In the genomic region with DNA sequence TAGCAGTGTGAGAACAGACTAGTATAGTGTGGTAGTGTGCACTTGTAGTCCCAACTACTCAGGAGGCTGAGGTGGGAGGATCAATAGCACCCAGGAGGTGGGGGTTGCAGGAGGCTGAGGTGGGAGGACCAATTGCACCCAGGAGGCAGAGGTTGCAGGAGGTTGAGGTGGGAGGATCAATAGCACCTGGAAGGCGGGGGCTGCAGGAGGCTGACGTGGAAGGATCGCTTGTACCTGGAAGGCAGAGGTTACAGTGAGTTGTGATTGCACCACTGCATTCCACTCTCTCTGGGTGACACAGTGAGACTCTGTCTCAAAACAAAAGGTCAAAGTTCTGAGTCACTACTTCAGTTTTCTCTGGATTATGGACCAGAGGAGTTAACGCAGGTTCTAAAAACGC, we compare ENCODE assay signal across 1 cellular context.
TF ChIP-seq lines count a peak whose summit lies in the region.

No MANE protein-coding gene starts in this region.

TF ChIP-seq in HepG2, 621 proteins besides CTCF, POLR2A, EP300 and RAD21 (continued from another document and continues in another):
- TF ChIP-seq, protein P1, sequence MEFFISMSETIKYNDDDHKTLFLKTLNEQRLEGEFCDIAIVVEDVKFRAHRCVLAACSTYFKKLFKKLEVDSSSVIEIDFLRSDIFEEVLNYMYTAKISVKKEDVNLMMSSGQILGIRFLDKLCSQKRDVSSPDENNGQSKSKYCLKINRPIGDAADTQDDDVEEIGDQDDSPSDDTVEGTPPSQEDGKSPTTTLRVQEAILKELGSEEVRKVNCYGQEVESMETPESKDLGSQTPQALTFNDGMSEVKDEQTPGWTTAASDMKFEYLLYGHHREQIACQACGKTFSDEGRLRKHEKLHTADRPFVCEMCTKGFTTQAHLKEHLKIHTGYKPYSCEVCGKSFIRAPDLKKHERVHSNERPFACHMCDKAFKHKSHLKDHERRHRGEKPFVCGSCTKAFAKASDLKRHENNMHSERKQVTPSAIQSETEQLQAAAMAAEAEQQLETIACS (CRISPR knock-in tag; IDR thresholded peaks at IDR 0.05) = no peak
- TF ChIP-seq ZNF709 (CRISPR knock-in tag; IDR thresholded peaks at IDR 0.05) = no peak
- TF ChIP-seq CREB1 (IDR thresholded peaks at IDR 0.05) = peak; percentile 47
- TF ChIP-seq CREB1 (CRISPR knock-in tag; IDR thresholded peaks at IDR 0.05) = no peak
- 0 out of 2 replicates have a peak, but pooled peaks have one; percentile 20 for TF ChIP-seq ZSCAN25 (CRISPR knock-in tag; IDR thresholded peaks at IDR 0.05)
- TF ChIP-seq, protein P2, sequence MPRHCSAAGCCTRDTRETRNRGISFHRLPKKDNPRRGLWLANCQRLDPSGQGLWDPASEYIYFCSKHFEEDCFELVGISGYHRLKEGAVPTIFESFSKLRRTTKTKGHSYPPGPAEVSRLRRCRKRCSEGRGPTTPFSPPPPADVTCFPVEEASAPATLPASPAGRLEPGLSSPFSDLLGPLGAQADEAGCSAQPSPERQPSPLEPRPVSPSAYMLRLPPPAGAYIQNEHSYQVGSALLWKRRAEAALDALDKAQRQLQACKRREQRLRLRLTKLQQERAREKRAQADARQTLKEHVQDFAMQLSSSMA (CRISPR knock-in tag; IDR thresholded peaks at IDR 0.05) = no peak
- no peak for TF ChIP-seq ZNF605 (CRISPR knock-in tag; IDR thresholded peaks at IDR 0.05)
- TF ChIP-seq ZNF446 (CRISPR knock-in tag; IDR thresholded peaks at IDR 0.05) = no peak
- TF ChIP-seq ZNF572 (CRISPR knock-in tag; IDR thresholded peaks at IDR 0.05) = no peak
- no peak for TF ChIP-seq ZSCAN30 (CRISPR knock-in tag; IDR thresholded peaks at IDR 0.05)
- no peak for TF ChIP-seq ZNF558 (CRISPR knock-in tag; IDR thresholded peaks at IDR 0.05; ENCODE audit: borderline replicate concordance)
- peak; percentile 64 for TF ChIP-seq ZNF263 (CRISPR knock-in tag; IDR thresholded peaks at IDR 0.05)
- 0 out of 2 replicates have a peak, but pooled peaks have one; percentile 21 for TF ChIP-seq ZSCAN21 (CRISPR knock-in tag; IDR thresholded peaks at IDR 0.05; ENCODE audit: borderline replicate concordance)
- TF ChIP-seq, protein P3, sequence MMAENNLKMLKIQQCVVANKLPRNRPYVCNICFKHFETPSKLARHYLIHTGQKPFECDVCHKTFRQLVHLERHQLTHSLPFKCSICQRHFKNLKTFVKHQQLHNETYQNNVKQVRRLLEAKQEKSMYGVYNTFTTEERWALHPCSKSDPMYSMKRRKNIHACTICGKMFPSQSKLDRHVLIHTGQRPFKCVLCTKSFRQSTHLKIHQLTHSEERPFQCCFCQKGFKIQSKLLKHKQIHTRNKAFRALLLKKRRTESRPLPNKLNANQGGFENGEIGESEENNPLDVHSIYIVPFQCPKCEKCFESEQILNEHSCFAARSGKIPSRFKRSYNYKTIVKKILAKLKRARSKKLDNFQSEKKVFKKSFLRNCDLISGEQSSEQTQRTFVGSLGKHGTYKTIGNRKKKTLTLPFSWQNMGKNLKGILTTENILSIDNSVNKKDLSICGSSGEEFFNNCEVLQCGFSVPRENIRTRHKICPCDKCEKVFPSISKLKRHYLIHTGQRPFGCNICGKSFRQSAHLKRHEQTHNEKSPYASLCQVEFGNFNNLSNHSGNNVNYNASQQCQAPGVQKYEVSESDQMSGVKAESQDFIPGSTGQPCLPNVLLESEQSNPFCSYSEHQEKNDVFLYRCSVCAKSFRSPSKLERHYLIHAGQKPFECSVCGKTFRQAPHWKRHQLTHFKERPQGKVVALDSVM (CRISPR knock-in tag; IDR thresholded peaks at IDR 0.05) = peak; percentile 99
- no peak for TF ChIP-seq ZNF207 (IDR thresholded peaks at IDR 0.05; ENCODE audit: borderline replicate concordance)
- TF ChIP-seq ADNP (CRISPR knock-in tag; IDR thresholded peaks at IDR 0.05) = 0 out of 2 replicates have a peak, but pooled peaks have one; percentile 39
- peak; percentile 57 for TF ChIP-seq PITX1 (CRISPR knock-in tag; IDR thresholded peaks at IDR 0.05)
- no peak for TF ChIP-seq ZNF879 (CRISPR knock-in tag; IDR thresholded peaks at IDR 0.05)
- TF ChIP-seq ZNF784 (CRISPR knock-in tag; IDR thresholded peaks at IDR 0.05; ENCODE audit: borderline replicate concordance) = peak; percentile 26; the same call in 1 of the 2 replicates
- TF ChIP-seq ZNF660 (CRISPR knock-in tag; IDR thresholded peaks at IDR 0.05; ENCODE audit: borderline replicate concordance, low read depth) = no peak
- TF ChIP-seq, protein P4, sequence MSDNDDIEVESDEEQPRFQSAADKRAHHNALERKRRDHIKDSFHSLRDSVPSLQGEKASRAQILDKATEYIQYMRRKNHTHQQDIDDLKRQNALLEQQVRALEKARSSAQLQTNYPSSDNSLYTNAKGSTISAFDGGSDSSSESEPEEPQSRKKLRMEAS (IDR thresholded peaks at IDR 0.05) = peak; percentile 42; the same call in 1 of the 2 replicates
- TF ChIP-seq HOXA3 (CRISPR knock-in tag; IDR thresholded peaks at IDR 0.05) = peak; percentile 49; the same call in 1 of the 2 replicates
- peak; percentile 41; the same call in 1 of the 2 replicates for TF ChIP-seq CHD4 (IDR thresholded peaks at IDR 0.05; ENCODE audit: borderline replicate concordance, low read length)
- no peak for TF ChIP-seq CENPT (CRISPR knock-in tag; IDR thresholded peaks at IDR 0.05; ENCODE audit: low read depth)
- peak; percentile 63 for TF ChIP-seq PAXIP1 (CRISPR knock-in tag; conservative IDR thresholded peaks at IDR 0.05)
- no peak for TF ChIP-seq BATF2 (CRISPR knock-in tag; IDR thresholded peaks at IDR 0.05)
- no peak for TF ChIP-seq TARDBP (CRISPR knock-in tag; IDR thresholded peaks at IDR 0.05)
- TF ChIP-seq, protein P5, sequence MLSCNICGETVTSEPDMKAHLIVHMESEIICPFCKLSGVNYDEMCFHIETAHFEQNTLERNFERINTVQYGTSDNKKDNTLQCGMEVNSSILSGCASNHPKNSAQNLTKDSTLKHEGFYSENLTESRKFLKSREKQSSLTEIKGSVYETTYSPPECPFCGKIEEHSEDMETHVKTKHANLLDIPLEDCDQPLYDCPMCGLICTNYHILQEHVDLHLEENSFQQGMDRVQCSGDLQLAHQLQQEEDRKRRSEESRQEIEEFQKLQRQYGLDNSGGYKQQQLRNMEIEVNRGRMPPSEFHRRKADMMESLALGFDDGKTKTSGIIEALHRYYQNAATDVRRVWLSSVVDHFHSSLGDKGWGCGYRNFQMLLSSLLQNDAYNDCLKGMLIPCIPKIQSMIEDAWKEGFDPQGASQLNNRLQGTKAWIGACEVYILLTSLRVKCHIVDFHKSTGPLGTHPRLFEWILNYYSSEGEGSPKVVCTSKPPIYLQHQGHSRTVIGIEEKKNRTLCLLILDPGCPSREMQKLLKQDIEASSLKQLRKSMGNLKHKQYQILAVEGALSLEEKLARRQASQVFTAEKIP (CRISPR knock-in tag; IDR thresholded peaks at IDR 0.05; ENCODE audit: borderline replicate concordance) = no peak
- no peak for TF ChIP-seq ZNF274 (CRISPR knock-in tag; IDR thresholded peaks at IDR 0.05)
- peak; percentile 69 for TF ChIP-seq NR2F6 (IDR thresholded peaks at IDR 0.05)
- peak; percentile 92 for TF ChIP-seq NR2F6 (CRISPR knock-in tag; IDR thresholded peaks at IDR 0.05)
- no peak for TF ChIP-seq ZNF530 (CRISPR knock-in tag; IDR thresholded peaks at IDR 0.05; ENCODE audit: low read depth)
- no peak for TF ChIP-seq ARID3A (IDR thresholded peaks at IDR 0.05; ENCODE audit: low read depth, low read length)
- no peak for TF ChIP-seq E2F5 (CRISPR knock-in tag; conservative IDR thresholded peaks at IDR 0.05)
- no peak for TF ChIP-seq ZNF136 (CRISPR knock-in tag; IDR thresholded peaks at IDR 0.05; ENCODE audit: low read depth)
- TF ChIP-seq, protein P6, sequence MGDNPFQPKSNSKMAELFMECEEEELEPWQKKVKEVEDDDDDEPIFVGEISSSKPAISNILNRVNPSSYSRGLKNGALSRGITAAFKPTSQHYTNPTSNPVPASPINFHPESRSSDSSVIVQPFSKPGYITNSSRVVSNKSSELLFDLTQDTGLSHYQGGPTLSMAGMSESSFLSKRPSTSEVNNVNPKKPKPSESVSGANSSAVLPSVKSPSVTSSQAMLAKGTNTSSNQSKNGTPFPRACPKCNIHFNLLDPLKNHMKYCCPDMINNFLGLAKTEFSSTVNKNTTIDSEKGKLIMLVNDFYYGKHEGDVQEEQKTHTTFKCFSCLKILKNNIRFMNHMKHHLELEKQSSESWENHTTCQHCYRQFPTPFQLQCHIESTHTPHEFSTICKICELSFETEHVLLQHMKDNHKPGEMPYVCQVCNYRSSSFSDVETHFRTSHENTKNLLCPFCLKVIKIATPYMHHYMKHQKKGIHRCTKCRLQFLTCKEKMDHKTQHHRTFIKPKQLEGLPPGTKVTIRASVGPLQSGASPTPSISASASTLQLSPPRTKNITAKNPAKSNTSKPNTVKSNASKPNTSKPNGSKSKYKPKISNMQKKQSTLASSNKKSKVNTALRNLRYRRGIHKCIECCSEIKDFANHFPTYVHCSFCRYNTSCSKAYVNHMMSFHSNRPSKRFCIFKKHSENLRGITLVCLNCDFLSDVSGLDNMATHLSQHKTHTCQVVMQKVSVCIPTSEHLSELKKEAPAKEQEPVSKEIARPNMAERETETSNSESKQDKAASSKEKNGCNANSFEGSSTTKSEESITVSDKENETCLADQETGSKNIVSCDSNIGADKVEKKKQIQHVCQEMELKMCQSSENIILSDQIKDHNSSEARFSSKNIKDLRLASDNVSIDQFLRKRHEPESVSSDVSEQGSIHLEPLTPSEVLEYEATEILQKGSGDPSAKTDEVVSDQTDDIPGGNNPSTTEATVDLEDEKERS (CRISPR knock-in tag; IDR thresholded peaks at IDR 0.05) = 0 out of 2 replicates have a peak, but pooled peaks have one; percentile 67
- no peak for TF ChIP-seq XBP1 (CRISPR knock-in tag; IDR thresholded peaks at IDR 0.05)
- peak; percentile 94 for TF ChIP-seq CEBPB (IDR thresholded peaks at IDR 0.05; ENCODE audit: borderline replicate concordance, low read depth, low read length)
- TF ChIP-seq E2F1 (CRISPR knock-in tag; IDR thresholded peaks at IDR 0.05) = no peak
- TF ChIP-seq CREM (IDR thresholded peaks at IDR 0.05) = 0 out of 2 replicates have a peak, but pooled peaks have one; percentile 45
- TF ChIP-seq CREM (CRISPR knock-in tag; IDR thresholded peaks at IDR 0.05) = no peak
- peak; percentile 85 for TF ChIP-seq HNF4A (CRISPR knock-in tag; IDR thresholded peaks at IDR 0.05)
- TF ChIP-seq SALL2 (CRISPR knock-in tag; IDR thresholded peaks at IDR 0.05) = no peak
- no peak for TF ChIP-seq ZBTB42 (CRISPR knock-in tag; IDR thresholded peaks at IDR 0.05)
- TF ChIP-seq MIXL1 (CRISPR knock-in tag; IDR thresholded peaks at IDR 0.05) = no peak
- peak; percentile 71; the same call in 1 of the 2 replicates for TF ChIP-seq RCOR2 (CRISPR knock-in tag; IDR thresholded peaks at IDR 0.05)
